In the genomic region with DNA sequence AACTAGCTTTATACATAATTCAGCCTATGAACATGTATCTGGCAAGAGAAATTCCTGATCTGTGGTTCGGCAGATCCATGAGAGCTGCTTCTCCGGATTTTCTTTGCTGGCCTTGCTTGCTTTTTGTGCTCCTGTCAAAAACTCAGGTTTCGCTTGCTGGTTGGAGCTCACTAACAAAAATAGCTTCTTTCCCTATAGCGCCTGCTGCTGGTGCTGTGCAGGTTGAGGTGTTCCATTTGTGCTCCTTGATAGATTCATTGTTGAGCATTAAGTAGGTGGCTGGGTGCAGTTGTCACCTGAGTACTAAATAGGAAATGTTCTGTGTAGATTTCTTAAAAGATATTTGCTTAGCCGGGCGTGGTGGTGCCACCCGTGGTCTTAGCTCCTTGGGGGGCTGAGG, we compare ENCODE assay signal across 16 cellular contexts.
"Had no signal": no experiment of that assay in that cellular context is flagged by ENCODE, and none has a peak within 500 bp of the region (broad histone marks: within the 10 kb centered on the region; RNA-seq: fewer than 3 reads in every experiment).

No MANE protein-coding gene starts in this region.

- H3K27me3 ChIP-seq: tibial nerve, vagina had no signal

- H3K4me3 ChIP-seq: esophagus squamous epithelium, lower lobe of right lung, tibial nerve, vagina had no signal

- H3K36me3 ChIP-seq: esophagus squamous epithelium, lower lobe of right lung, tibial nerve, vagina had no signal

- H3K36me3 Mint-ChIP-seq: activated naive CD8-positive, alpha-beta T cell had no signal

- H3K4me3 Mint-ChIP-seq: activated CD4-positive, alpha-beta T cell treated with anti-CD3 and anti-CD28 coated beads for 36 hours; activated naive CD8-positive, alpha-beta T cell; mesothelial cell of epicardium; nephron progenitor cell; stimulated activated naive CD8-positive, alpha-beta T cell treated with anti-CD3 and anti-CD28 coated beads, Interleukin-15, Interleukin-2, amounts not matched to agents 100 ng/mL and 50 ng/mL, for 24 hours; T-helper 2 cell treated with Interferon-gamma antibody and Interleukin-4, amounts not matched to agents 5 μg/mL and 100 μg/mL, for 36 hours had no signal

- H3K4me1 Mint-ChIP-seq: mesothelial cell of epicardium had no signal

- ATAC-seq: activated CD4-positive, alpha-beta T cell treated with anti-CD3 and anti-CD28 coated beads for 36 hours; left cardiac atrium; lower lobe of right lung had no signal

- H3K27ac ChIP-seq: esophagus squamous epithelium, lower lobe of right lung, tibial nerve, vagina had no signal

- H3K27ac Mint-ChIP-seq: activated CD4-positive, alpha-beta T cell treated with anti-CD3 and anti-CD28 coated beads for 36 hours; activated naive CD8-positive, alpha-beta T cell; mesothelial cell of epicardium; nephron progenitor cell; stimulated activated naive CD8-positive, alpha-beta T cell treated with anti-CD3 and anti-CD28 coated beads, Interleukin-15, Interleukin-2, amounts not matched to agents 100 ng/mL and 50 ng/mL, for 24 hours; T-helper 2 cell treated with Interferon-gamma antibody and Interleukin-4, amounts not matched to agents 5 μg/mL and 100 μg/mL, for 36 hours had no signal

- H3K9me3 ChIP-seq: esophagus squamous epithelium, lower lobe of right lung, tibial nerve, vagina had no signal

- H3K9me3 Mint-ChIP-seq: mesothelial cell of epicardium; nephron progenitor cell; stimulated activated naive CD8-positive, alpha-beta T cell treated with anti-CD3 and anti-CD28 coated beads, Interleukin-15, Interleukin-2, amounts not matched to agents 100 ng/mL and 50 ng/mL, for 24 hours; T-helper 2 cell treated with Interferon-gamma antibody and Interleukin-4, amounts not matched to agents 5 μg/mL and 100 μg/mL, for 36 hours had no signal

- DNase-seq: activated CD4-positive, alpha-beta T cell treated with anti-CD3 and anti-CD28 coated beads for 36 hours; activated CD4-positive, alpha-beta T cell treated with anti-CD3 and anti-CD28 coated beads, Interleukin-2, amount 50 U/mL, for 48 hours; cerebellar nuclear complex; cortex of kidney; effector CD8-positive, alpha-beta T cell; esophagus squamous epithelium; left cardiac atrium; lower lobe of right lung; nephron progenitor cell; occipital lobe had no signal
